ENCODE assay signal across 8 cellular contexts in the genomic region with DNA sequence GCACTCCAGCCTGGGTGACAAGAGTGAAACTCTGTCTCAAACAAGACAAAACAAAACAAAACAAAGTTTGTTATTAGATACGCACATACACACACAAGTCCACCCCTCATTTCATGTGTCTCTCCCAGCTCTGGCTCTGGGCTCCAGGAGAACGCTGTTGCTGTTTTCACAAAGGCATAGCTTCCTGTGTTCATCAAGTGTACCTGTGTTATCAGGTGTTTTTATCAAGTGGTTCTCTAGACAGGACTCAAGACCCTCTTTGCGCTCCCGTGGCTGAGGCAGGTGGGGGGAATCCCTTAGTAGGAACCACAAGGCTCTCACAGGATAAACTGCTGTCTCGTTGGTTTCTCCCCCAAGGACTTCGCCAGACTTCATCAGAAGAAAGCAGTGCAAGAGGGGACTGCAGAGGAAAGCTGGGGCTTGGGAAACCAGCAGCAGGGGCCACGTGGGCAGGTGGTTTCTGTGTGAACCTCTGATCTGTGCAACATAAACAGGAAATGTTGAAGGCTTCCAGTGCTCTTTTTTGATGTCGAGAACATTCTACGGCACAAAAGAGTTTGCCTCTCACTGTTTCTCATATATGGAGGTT.
DNase-seq lines count a peak whose midpoint lies in the region; ATAC-seq and TF ChIP-seq lines count a peak whose summit lies in the region.
"Had no signal": no experiment of that assay in that cellular context is flagged by ENCODE, and none has a peak within 500 bp of the region (broad histone marks: within the 10 kb centered on the region; RNA-seq: fewer than 3 reads in every experiment).

No MANE protein-coding gene starts in this region.

- H3K27ac Mint-ChIP-seq in activated naive CD8-positive, alpha-beta T cell, result peak overlapping the region; percentile 93

- no peaks in the 10 kb centered on the region for H3K36me3 Mint-ChIP-seq in activated naive CD8-positive, alpha-beta T cell

- TF ChIP-seq POLR2A in Raji (IDR thresholded peaks at IDR 0.05; ENCODE audit: insufficient read depth, low read depth, low read length), result 0 out of 2 replicates have a peak, but pooled peaks have one; percentile 22

- peaks cover 86% of the 10 kb centered on the region for H3K4me1 Mint-ChIP-seq in activated naive CD8-positive, alpha-beta T cell (ENCODE audit: low read depth)

- peak; percentile 76 for ATAC-seq in GM21529 (IDR thresholded peaks at IDR 0.05; ENCODE audit: unreplicated experiment)

- peak; percentile 68 for DNase-seq in stimulated activated CD4-positive, alpha-beta T cell treated with anti-CD3 and anti-CD28 coated beads, Interleukin-4, amount 100 ng/mL, for 1 hour
- no peak for DNase-seq in globus pallidus (ENCODE audit: low spot score)
- no peak for DNase-seq in NCI-H82 (lab: John Stamatoyannopoulos, UW)
- DNase-seq in UCSD-AML1 (lab: John Stamatoyannopoulos, UW; ENCODE audit: unreplicated experiment), result no peak
- DNase-seq: left cardiac atrium had no signal

- no peaks in the 10 kb centered on the region for H3K27me3 Mint-ChIP-seq in activated naive CD8-positive, alpha-beta T cell

- peak overlapping the region; percentile 84 for H3K4me3 Mint-ChIP-seq in activated naive CD8-positive, alpha-beta T cell

- no peaks in the 10 kb centered on the region for H3K9me3 Mint-ChIP-seq in activated naive CD8-positive, alpha-beta T cell (ENCODE audit: low read depth)
